9 cellular contexts compared by ENCODE assay signal in genomic region chr1:19074361-19074901, GRCh38.
A peak's percentile ranks its signal among the peaks of the same experiment; 100 is the strongest.
DNase-seq lines count a peak whose midpoint lies in the region; ATAC-seq and TF ChIP-seq lines count a peak whose summit lies in the region.
"Had no signal": no experiment of that assay in that cellular context is flagged by ENCODE, and none has a peak within 500 bp of the region (broad histone marks: within the 10 kb centered on the region; RNA-seq: fewer than 3 reads in every experiment).

No MANE protein-coding gene starts in this region.

- no peak overlapping the region for H2BK20ac ChIP-seq in H9 (ENCODE audit: low read depth, low read length, poor library complexity, severe bottlenecking)

- no peak overlapping the region for H2BK15ac ChIP-seq in H9 (ENCODE audit: low read depth, low read length)

- H3K23me2 ChIP-seq in H9 (ENCODE audit: insufficient read length, low read depth, low read length, poor library complexity, severe bottlenecking), result no peaks in the 10 kb centered on the region

- no peaks in the 10 kb centered on the region for H3K79me1 ChIP-seq in H9 (ENCODE audit: insufficient read depth, low read depth, low read length, poor library complexity, severe bottlenecking)

- H3K27ac ChIP-seq in right lobe of liver, result peak overlapping the region in 2 of 3 donors; percentile 51 to 73
- H3K27ac ChIP-seq in H9 (ENCODE audit: insufficient read length, low read depth, low read length), result no peak overlapping the region

- H2AFZ ChIP-seq in H9 (ENCODE audit: low read length), result no peak overlapping the region

- H3K56ac ChIP-seq in H9 (ENCODE audit: insufficient read length, low read depth, low read length), result no peak overlapping the region

- H2BK120ac ChIP-seq in H9 (ENCODE audit: low read depth, low read length, poor library complexity, severe bottlenecking), result no peak overlapping the region

- H3K4me3 Mint-ChIP-seq in activated T-cell treated with anti-CD3 and anti-CD28 coated beads, Interleukin-2, amount 50 U/mL, for 72 hours, result peak overlapping the region; percentile 21 to 43
- H3K4me3 Mint-ChIP-seq in H9, result no peak overlapping the region

- H3K14ac ChIP-seq in H9 (ENCODE audit: insufficient read depth, low read length), result no peak overlapping the region

- peaks cover 0 to 50% (median 17%) of the 10 kb centered on the region in 4 donors for H3K36me3 ChIP-seq in right lobe of liver

- H3K27me3 ChIP-seq in right lobe of liver, result no peaks in the 10 kb centered on the region
- H3K27me3 ChIP-seq in H9 (ENCODE audit: insufficient read depth, low read length), result no peaks in the 10 kb centered on the region

- WGBS in right lobe of liver (ENCODE audit: insufficient coverage, low coverage, low lambda C conversion rate, missing lambda C conversion rate), result 67% methylated on average over 11 of the region's 17 CpGs
- no CpG with 5 or more reads among the region's 17 CpGs for WGBS in H9 (ENCODE audit: extremely low coverage, insufficient read length, low lambda C conversion rate)

- no peak overlapping the region for H3K4me3 ChIP-seq in right lobe of liver

- H3K4me1 Mint-ChIP-seq in activated T-cell treated with anti-CD3 and anti-CD28 coated beads, Interleukin-2, amount 50 U/mL, for 72 hours (ENCODE audit: low read depth), result peaks cover 36% of the 10 kb centered on the region
- peaks cover 14 to 18% of the 10 kb centered on the region in 2 experiments for H3K4me1 Mint-ChIP-seq in H9

- H4K5ac ChIP-seq in H9 (ENCODE audit: insufficient read length, low read depth, low read length), result no peak overlapping the region

- no peak overlapping the region for H3K4me2 ChIP-seq in H9 (ENCODE audit: insufficient read depth, insufficient read length, low read length)

- no peaks in the 10 kb centered on the region for H4K20me1 ChIP-seq in H9 (ENCODE audit: control insufficient read depth, insufficient read depth, insufficient read length)

- no peak overlapping the region for H3K4ac ChIP-seq in H9 (ENCODE audit: low read depth, low read length)

- H3T11ph ChIP-seq in H9 (ENCODE audit: low read length), result no peak overlapping the region

- peak; percentile 93 to 96 for ATAC-seq in activated T-cell treated with anti-CD3 and anti-CD28 coated beads, Interleukin-2, amount 50 U/mL, for 72 hours (replicated peaks in 1 of 2)
- no peak for ATAC-seq in right lobe of liver
- ATAC-seq in GM21529 (IDR thresholded peaks at IDR 0.05; ENCODE audit: unreplicated experiment), result no peak

- peaks cover 17 to 29% of the 10 kb centered on the region in 2 donors for H3K36me3 Mint-ChIP-seq in activated T-cell treated with anti-CD3 and anti-CD28 coated beads, Interleukin-2, amount 50 U/mL, for 72 hours (ENCODE audit: insufficient read depth in 2 of 2)
- H3K36me3 Mint-ChIP-seq in H9 (ENCODE audit: insufficient read depth in 1 of 3, low read depth in 3 of 3), result peaks cover 31 to 70% (median 61%) of the 10 kb centered on the region in 3 experiments; a peak in 6 of 7 replicates

- no peak for TF ChIP-seq POLR2A in right lobe of liver (IDR thresholded peaks at IDR 0.05)

- H2BK5ac ChIP-seq in H9 (ENCODE audit: insufficient read length, low read length), result no peak overlapping the region

- H4K8ac ChIP-seq in H9 (replicated peaks; ENCODE audit: insufficient read length, low read depth, low read length), result no peak overlapping the region

- DNase-seq in T-helper 2 cell, result peak in 4 of 5 experiments; percentile 23 to 96 (median 60)
- peak; percentile 69 to 75 for DNase-seq in activated T-cell treated with anti-CD3 and anti-CD28 coated beads, Interleukin-2, amount 50 U/mL, for 72 hours
- DNase-seq in right lobe of liver, result no peak
- DNase-seq in stimulated activated naive CD4-positive, alpha-beta T cell (lab: John Stamatoyannopoulos, UW), result peak; percentile 46 to 89 (median 75)
- DNase-seq in H9, result no peak
- DNase-seq in HuH-7 (ENCODE audit: low spot score), result no peak
- DNase-seq in HUDEP-2 (lab: John Stamatoyannopoulos, UW; ENCODE audit: unreplicated experiment in 76 of 76), result no peak
- DNase-seq: NCI-H2171 had no signal

- H3K4me1 ChIP-seq in right lobe of liver (peaks cover 0 to 69% (median 33%) of the 10 kb centered on the region in 4 donors), H9 (ENCODE audit: insufficient read depth, low read length) (no peaks in the 10 kb centered on the region)

- H3K9me3 ChIP-seq in right lobe of liver (no peaks in the 10 kb centered on the region), H9 (ENCODE audit: control insufficient read depth, low read depth, low read length) (no peaks in the 10 kb centered on the region)

- no peaks in the 10 kb centered on the region for H3K9me3 Mint-ChIP-seq in activated T-cell treated with anti-CD3 and anti-CD28 coated beads, Interleukin-2, amount 50 U/mL, for 72 hours
- no peaks in the 10 kb centered on the region for H3K9me3 Mint-ChIP-seq in H9

- H3K79me2 ChIP-seq in H9 (ENCODE audit: insufficient read depth, low read length), result no peaks in the 10 kb centered on the region

- no peak overlapping the region for H3K18ac ChIP-seq in H9 (ENCODE audit: insufficient read length, low read depth, low read length)

- no peak overlapping the region for H3K27ac Mint-ChIP-seq in activated T-cell treated with anti-CD3 and anti-CD28 coated beads, Interleukin-2, amount 50 U/mL, for 72 hours
- no peak overlapping the region for H3K27ac Mint-ChIP-seq in H9

- no peak overlapping the region for H4K91ac ChIP-seq in H9 (ENCODE audit: insufficient read length, low read depth, low read length)

- no peaks in the 10 kb centered on the region for H3K27me3 Mint-ChIP-seq in activated T-cell treated with anti-CD3 and anti-CD28 coated beads, Interleukin-2, amount 50 U/mL, for 72 hours (ENCODE audit: low read depth)
- no peaks in the 10 kb centered on the region; the same call in 1 of the 2 replicates for H3K27me3 Mint-ChIP-seq in H9 (ENCODE audit: low read depth)

- no peak for TF ChIP-seq CTCF in right lobe of liver (IDR thresholded peaks at IDR 0.05)
- TF ChIP-seq CTCF in H9 (conservative IDR thresholded peaks at IDR 0.05), result no peak

- H2BK12ac ChIP-seq in H9 (ENCODE audit: insufficient read length, low read depth, low read length), result no peak overlapping the region

- no peak overlapping the region for H3K9ac ChIP-seq in H9 (ENCODE audit: extremely low read depth, insufficient read length, low read length)

- intact Hi-C loops in right lobe of liver (cut with DNase I), result loop anchor here in 1 of 2 donors (10.0 kb wide), 1 partner anchor 60 kb away; no protein-coding TSS in a partner anchor

- H2AK5ac ChIP-seq in H9 (ENCODE audit: insufficient read length, low read length), result no peak overlapping the region

- no peak overlapping the region for H3K23ac ChIP-seq in H9 (ENCODE audit: insufficient read length, low read depth, low read length)

Comparison
In these comparisons a context has a peak if more than half of its experiments do, and no peak if none do; other contexts are left out.
1. DNase-seq: peak in T-helper 2 cell (4 of 5), activated T-cell treated with anti-CD3 and anti-CD28 coated beads, Interleukin-2, amount 50 U/mL, for 72 hours (2 of 2) and stimulated activated naive CD4-positive, alpha-beta T cell (6 of 6); none in right lobe of liver (0 of 3), H9 (single experiment), HuH-7 (single experiment) and HUDEP-2 (0 of 76).
2. ATAC-seq: peak in activated T-cell treated with anti-CD3 and anti-CD28 coated beads, Interleukin-2, amount 50 U/mL, for 72 hours (2 of 2); none in right lobe of liver (0 of 4) and GM21529 (single experiment).
3. H3K4me3 Mint-ChIP-seq: peak in activated T-cell treated with anti-CD3 and anti-CD28 coated beads, Interleukin-2, amount 50 U/mL, for 72 hours (2 of 2); none in H9 (0 of 2).